In genomic region chr3:196621581-196621980, GRCh38 we compare ENCODE assay signal across 21 cellular contexts. TPM values are rescaled to one million over a fixed set of nuclear protein-coding genes. Genes with fewer than 3 reads are reported as not detected.
"Had no signal": no experiment of that assay in that cellular context is flagged by ENCODE, and none has a peak within 500 bp of the region (broad histone marks: within the 10 kb centered on the region; RNA-seq: fewer than 3 reads in every experiment).

No MANE protein-coding gene starts in this region.

- H3K4me3 Mint-ChIP-seq: brain; effector memory CD8-positive, alpha-beta T cell; nephron progenitor cell; stimulated activated naive B cell treated with anti-CD40 and anti-IgM and Interleukin-4, amounts not matched to agents 10 μg/mL and 1 μg/mL and 100 μg/mL, for 72 hours; WTC11 had no signal

- ATAC-seq: activated naive CD4-positive, alpha-beta T cell treated with anti-CD3 and anti-CD28 coated beads, Interleukin-2, amount 50 U/mL, for 72 hours; effector memory CD8-positive, alpha-beta T cell; gastrocnemius medialis; mucosa of descending colon; stimulated activated naive B cell treated with anti-CD40 and anti-IgM and Interleukin-4, amounts not matched to agents 10 μg/mL and 1 μg/mL and 100 μg/mL, for 72 hours; WTC11 had no signal

- H3K36me3 ChIP-seq: esophagus squamous epithelium, gastrocnemius medialis, sigmoid colon had no signal

- H3K27me3 ChIP-seq: esophagus squamous epithelium, gastrocnemius medialis, sigmoid colon, testis had no signal

- H3K27ac ChIP-seq: gastrocnemius medialis, testis had no signal

- H3K4me2 ChIP-seq: smooth muscle cell had no signal

- H3K27ac Mint-ChIP-seq: activated naive CD4-positive, alpha-beta T cell treated with anti-CD3 and anti-CD28 coated beads, Interleukin-2, amount 50 U/mL, for 72 hours; brain; nephron progenitor cell; stimulated activated naive B cell treated with anti-CD40 and anti-IgM and Interleukin-4, amounts not matched to agents 10 μg/mL and 1 μg/mL and 100 μg/mL, for 72 hours; WTC11 had no signal

- H3K9me3 Mint-ChIP-seq: activated naive CD4-positive, alpha-beta T cell treated with anti-CD3 and anti-CD28 coated beads, Interleukin-2, amount 50 U/mL, for 72 hours; effector memory CD8-positive, alpha-beta T cell; nephron progenitor cell; stimulated activated naive B cell treated with anti-CD40 and anti-IgM and Interleukin-4, amounts not matched to agents 10 μg/mL and 1 μg/mL and 100 μg/mL, for 72 hours; WTC11 had no signal

- DNase-seq: activated gamma-delta T cell treated with Interleukin-2 at 50 U/mL for 16 hours; activated T-cell treated with anti-CD3 and anti-CD28 coated beads, Interleukin-2, amount 50 U/mL, for 1 hour; aorta; caudate nucleus; effector memory CD8-positive, alpha-beta T cell; esophagus squamous epithelium; gastrocnemius medialis; mucosa of descending colon; nephron progenitor cell; posterior cingulate gyrus; sigmoid colon; stimulated activated CD4-positive, alpha-beta T cell treated with anti-CD3 and anti-CD28 coated beads, Interleukin-15, amount 100 ng/mL, for 24 hours; stimulated activated naive B cell treated with anti-CD40 and anti-IgM and Interleukin-4, amounts not matched to agents 10 μg/mL and 1 μg/mL and 100 μg/mL, for 72 hours; T1000; testis; trophoblast cell had no signal

- H3K27me3 Mint-ChIP-seq: brain; effector memory CD8-positive, alpha-beta T cell; stimulated activated naive B cell treated with anti-CD40 and anti-IgM and Interleukin-4, amounts not matched to agents 10 μg/mL and 1 μg/mL and 100 μg/mL, for 72 hours had no signal

- H3K4me3 ChIP-seq: esophagus squamous epithelium, gastrocnemius medialis, mucosa of descending colon, sigmoid colon, smooth muscle cell, testis had no signal

- FAIRE-seq: islet of Langerhans had no signal

- H3K36me3 Mint-ChIP-seq: brain; stimulated activated naive B cell treated with anti-CD40 and anti-IgM and Interleukin-4, amounts not matched to agents 10 μg/mL and 1 μg/mL and 100 μg/mL, for 72 hours; WTC11 had no signal

- H3K9me3 ChIP-seq: esophagus squamous epithelium, gastrocnemius medialis, mucosa of descending colon, sigmoid colon, testis had no signal

RNA-seq across cellular contexts. Expression of gene NRROS, which starts 17.9 kb away (rescaled TPM):
- polyA plus RNA-seq: smooth muscle cell had no signal
